ENCODE assay signal across 18 cellular contexts in the genomic region with DNA sequence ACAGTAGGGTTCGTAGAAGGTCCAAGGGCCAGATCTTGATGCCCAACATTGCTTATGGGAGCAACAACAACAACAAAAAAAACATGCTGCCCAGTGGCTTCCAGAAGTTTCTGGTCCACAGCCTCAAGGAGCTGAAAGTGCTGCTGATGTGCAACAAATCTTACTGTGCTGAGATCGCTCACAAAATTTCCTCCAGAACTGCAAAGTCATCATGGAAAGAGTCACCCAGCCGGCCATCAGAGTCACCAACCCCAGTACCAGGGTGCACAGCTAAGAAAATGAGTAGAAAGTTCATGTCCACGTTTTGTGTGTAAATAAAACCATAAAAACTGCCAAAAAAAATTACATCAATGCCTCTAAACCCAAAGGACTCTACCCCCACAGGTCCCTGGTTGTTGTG. TPM values are rescaled to one million over a fixed set of nuclear protein-coding genes. Genes with fewer than 3 reads are reported as not detected.
A peak's percentile ranks its signal among the peaks of the same experiment; 100 is the strongest.
DNase-seq lines count a peak whose midpoint lies in the region; ATAC-seq and TF ChIP-seq lines count a peak whose summit lies in the region.
"Had no signal": no experiment of that assay in that cellular context is flagged by ENCODE, and none has a peak within 500 bp of the region (broad histone marks: within the 10 kb centered on the region; RNA-seq: fewer than 3 reads in every experiment).

No MANE protein-coding gene starts in this region.

- no peaks in the 10 kb centered on the region for H3K27me3 Mint-ChIP-seq in CD4-positive, CD25-positive, alpha-beta regulatory T cell
- peaks cover 90% of the 10 kb centered on the region for H3K27me3 Mint-ChIP-seq in Calu3 (ENCODE audit: unreplicated experiment)
- H3K27me3 Mint-ChIP-seq: activated T-cell treated with anti-CD3 and anti-CD28 coated beads, Interleukin-2, amount 50 U/mL, for 24 hours had no signal

- H3K27me3 ChIP-seq in CD4-positive, CD25-positive, alpha-beta regulatory T cell (ENCODE audit: control insufficient read depth, insufficient read depth, low read length) = no peaks in the 10 kb centered on the region
- H3K27me3 ChIP-seq in adipocyte (replicated peaks; ENCODE audit: control insufficient read depth, insufficient read depth, low read length) = no peaks in the 10 kb centered on the region
- H3K27me3 ChIP-seq: colonic mucosa had no signal

- intact Hi-C loops in Calu3 (cut with micrococcal nuclease; ENCODE audit: unreplicated experiment) = no loop called here

- no peaks in the 10 kb centered on the region for H3K9me3 Mint-ChIP-seq in CD4-positive, CD25-positive, alpha-beta regulatory T cell
- no peaks in the 10 kb centered on the region for H3K9me3 Mint-ChIP-seq in stimulated activated effector memory CD8-positive, alpha-beta T cell treated with anti-CD3 and anti-CD28 coated beads, Interleukin-12 subunit alpha, Interleukin-12 subunit beta, amount 100 ng/mL, for 72 hours
- H3K9me3 Mint-ChIP-seq in Calu3 (ENCODE audit: low read depth, unreplicated experiment) = no peaks in the 10 kb centered on the region
- H3K9me3 Mint-ChIP-seq: activated CD4-positive, alpha-beta memory T cell treated with anti-CD3 and anti-CD28 coated beads for 36 hours; activated T-cell treated with anti-CD3 and anti-CD28 coated beads, Interleukin-2, amount 50 U/mL, for 24 hours had no signal

- peaks cover 6% of the 10 kb centered on the region for H3K36me3 Mint-ChIP-seq in CD4-positive, CD25-positive, alpha-beta regulatory T cell
- H3K36me3 Mint-ChIP-seq in stimulated activated effector memory CD8-positive, alpha-beta T cell treated with anti-CD3 and anti-CD28 coated beads, Interleukin-12 subunit alpha, Interleukin-12 subunit beta, amount 100 ng/mL, for 72 hours = peaks cover 37% of the 10 kb centered on the region
- no peaks in the 10 kb centered on the region for H3K36me3 Mint-ChIP-seq in Calu3 (ENCODE audit: insufficient read depth, unreplicated experiment)
- H3K36me3 Mint-ChIP-seq: activated CD4-positive, alpha-beta memory T cell treated with anti-CD3 and anti-CD28 coated beads for 36 hours had no signal

- H3K4me1 ChIP-seq in CD4-positive, CD25-positive, alpha-beta regulatory T cell (ENCODE audit: control insufficient read depth, insufficient read depth, low read length, poor library complexity, severe bottlenecking) = peaks cover 32% of the 10 kb centered on the region
- H3K4me1 ChIP-seq in adipocyte (ENCODE audit: control insufficient read depth, insufficient read depth, low read length) = peaks cover 14% of the 10 kb centered on the region
- H3K4me1 ChIP-seq: colonic mucosa had no signal

- no peaks in the 10 kb centered on the region for H3K9me3 ChIP-seq in CD4-positive, CD25-positive, alpha-beta regulatory T cell (ENCODE audit: control insufficient read depth in 2 of 2, low read length in 2 of 2)
- H3K9me3 ChIP-seq in adipocyte (ENCODE audit: control insufficient read depth, low read length) (no peaks in the 10 kb centered on the region), iPS-18c (ENCODE audit: control insufficient read depth, insufficient read depth, low read length) (no peaks in the 10 kb centered on the region)
- H3K9me3 ChIP-seq: colonic mucosa had no signal

- peaks cover 5 to 44% (median 37%) of the 10 kb centered on the region in 4 donors for H3K4me1 Mint-ChIP-seq in CD4-positive, CD25-positive, alpha-beta regulatory T cell
- peaks cover 78% of the 10 kb centered on the region for H3K4me1 Mint-ChIP-seq in stimulated activated effector memory CD8-positive, alpha-beta T cell treated with anti-CD3 and anti-CD28 coated beads, Interleukin-12 subunit alpha, Interleukin-12 subunit beta, amount 100 ng/mL, for 72 hours
- H3K4me1 Mint-ChIP-seq in Calu3 (ENCODE audit: low read depth, unreplicated experiment) = no peaks in the 10 kb centered on the region

- H3K27ac ChIP-seq in CD4-positive, CD25-positive, alpha-beta regulatory T cell (ENCODE audit: insufficient read depth, low read length, poor library complexity, severe bottlenecking) = no peak overlapping the region

- peak overlapping the region; percentile 79 for H3K9ac ChIP-seq in adipocyte (ENCODE audit: low read length)

- no TSS peak for BruUV-seq in Calu3 (replicated peaks; lab: Mats Ljungman, UMichigan)

- CTCF ChIA-PET in Calu3 (lab: Charles Lee) = no interaction called here

- peak overlapping the region in 2 of 3 donors; percentile 10 to 33 for H3K27ac Mint-ChIP-seq in CD4-positive, CD25-positive, alpha-beta regulatory T cell
- H3K27ac Mint-ChIP-seq in stimulated activated effector memory CD8-positive, alpha-beta T cell treated with anti-CD3 and anti-CD28 coated beads, Interleukin-12 subunit alpha, Interleukin-12 subunit beta, amount 100 ng/mL, for 72 hours = peak overlapping the region; percentile 89
- H3K27ac Mint-ChIP-seq in Calu3 (ENCODE audit: unreplicated experiment) = no peak overlapping the region
- H3K27ac Mint-ChIP-seq: activated CD4-positive, alpha-beta memory T cell treated with anti-CD3 and anti-CD28 coated beads for 36 hours; activated T-cell treated with anti-CD3 and anti-CD28 coated beads, Interleukin-2, amount 50 U/mL, for 24 hours had no signal

- peak overlapping the region in 2 of 4 donors; percentile 73 to 91 for H3K4me3 Mint-ChIP-seq in CD4-positive, CD25-positive, alpha-beta regulatory T cell
- H3K4me3 Mint-ChIP-seq in stimulated activated effector memory CD8-positive, alpha-beta T cell treated with anti-CD3 and anti-CD28 coated beads, Interleukin-12 subunit alpha, Interleukin-12 subunit beta, amount 100 ng/mL, for 72 hours = peak overlapping the region; percentile 42
- H3K4me3 Mint-ChIP-seq in Calu3 (ENCODE audit: low read depth, unreplicated experiment) = no peak overlapping the region
- H3K4me3 Mint-ChIP-seq: activated CD4-positive, alpha-beta memory T cell treated with anti-CD3 and anti-CD28 coated beads for 36 hours had no signal

- no peak overlapping the region for H3K4me3 ChIP-seq in CD4-positive, CD25-positive, alpha-beta regulatory T cell (ENCODE audit: low read depth, low read length)
- H3K4me3 ChIP-seq in adipocyte (ENCODE audit: low read length) = peak overlapping the region; percentile 83
- peak overlapping the region; percentile 62; the same call in 1 of the 2 replicates for H3K4me3 ChIP-seq in iPS-18c (ENCODE audit: insufficient read depth, low read depth, low read length)

- H3K36me3 ChIP-seq in CD4-positive, CD25-positive, alpha-beta regulatory T cell (ENCODE audit: control insufficient read depth, insufficient read depth, low read length) = peaks cover 12% of the 10 kb centered on the region
- no peaks in the 10 kb centered on the region for H3K36me3 ChIP-seq in adipocyte (ENCODE audit: control insufficient read depth, insufficient read depth, low read length, severe bottlenecking)
- H3K36me3 ChIP-seq: colonic mucosa had no signal

- no peak for DNase-seq in CD4-positive, CD25-positive, alpha-beta regulatory T cell
- DNase-seq in adipocyte (ENCODE audit: low read depth) (no peak), NCI-H446 treated with DMSO at 0.1 percent for 48 hours (lab: John Stamatoyannopoulos, UW) (no peak), Calu3 (no peak)
- DNase-seq in stimulated activated effector memory CD8-positive, alpha-beta T cell treated with anti-CD3 and anti-CD28 coated beads, Interleukin-12 subunit alpha, Interleukin-12 subunit beta, amount 100 ng/mL, for 72 hours (ENCODE audit: low spot score in 2 of 2) = no peak
- DNase-seq: activated CD4-positive, alpha-beta memory T cell treated with anti-CD3 and anti-CD28 coated beads for 36 hours; activated naive CD4-positive, alpha-beta T cell treated with anti-CD3 and anti-CD28 coated beads, Interleukin-2, amount 50 U/mL, for 16 hours; activated T-cell treated with anti-CD3 and anti-CD28 coated beads, Interleukin-2, amount 50 U/mL, for 24 hours; NCI-H1417 treated with DMSO at 0.1 percent for 48 hours; PC-3; SIG-M5; trophoblast cell had no signal

- TF ChIP-seq CTCF in Calu3 (IDR thresholded peaks at IDR 0.05; ENCODE audit: unreplicated experiment) = no peak

- no peak for ATAC-seq in CD4-positive, CD25-positive, alpha-beta regulatory T cell (ENCODE audit: low read depth in 2 of 2)
- ATAC-seq in stimulated activated effector memory CD8-positive, alpha-beta T cell treated with anti-CD3 and anti-CD28 coated beads, Interleukin-12 subunit alpha, Interleukin-12 subunit beta, amount 100 ng/mL, for 72 hours = no peak
- no peak for ATAC-seq in HG03139 (IDR thresholded peaks at IDR 0.05; ENCODE audit: unreplicated experiment)
- ATAC-seq: PC-3 had no signal

RNA-seq across cellular contexts. Expression of gene HLA-DPB1, which starts 3.8 kb away (rescaled TPM):
- total RNA-seq in CD4-positive, CD25-positive, alpha-beta regulatory T cell = 153 TPM
- 100 to 1,000 TPM; 144 to 335 (median 244) TPM for polyA plus RNA-seq in CD4-positive, CD25-positive, alpha-beta regulatory T cell
- total RNA-seq in Calu3 (2022) = 12.0 and 18.3 TPM in 2 replicates
- total RNA-seq: G401, HT-29, PC-3 had no signal

RNA-seq across cellular contexts. Expression of gene HLA-DPA1, which starts 6.1 kb away (rescaled TPM):
- 102 TPM for total RNA-seq in CD4-positive, CD25-positive, alpha-beta regulatory T cell
- polyA plus RNA-seq in CD4-positive, CD25-positive, alpha-beta regulatory T cell = 100 to 1,000 TPM in 3 of 4 donors, 10 to 100 TPM in 1; 97.9 to 292 (median 209) TPM
- total RNA-seq in Calu3 (2022) = 29.2 and 46.4 TPM in 2 replicates
- total RNA-seq: endothelial cell of umbilical vein, G401, HT-29, PC-3 had no signal
